Comparison of ENCODE assay signal across 1 cellular context in the genomic region with DNA sequence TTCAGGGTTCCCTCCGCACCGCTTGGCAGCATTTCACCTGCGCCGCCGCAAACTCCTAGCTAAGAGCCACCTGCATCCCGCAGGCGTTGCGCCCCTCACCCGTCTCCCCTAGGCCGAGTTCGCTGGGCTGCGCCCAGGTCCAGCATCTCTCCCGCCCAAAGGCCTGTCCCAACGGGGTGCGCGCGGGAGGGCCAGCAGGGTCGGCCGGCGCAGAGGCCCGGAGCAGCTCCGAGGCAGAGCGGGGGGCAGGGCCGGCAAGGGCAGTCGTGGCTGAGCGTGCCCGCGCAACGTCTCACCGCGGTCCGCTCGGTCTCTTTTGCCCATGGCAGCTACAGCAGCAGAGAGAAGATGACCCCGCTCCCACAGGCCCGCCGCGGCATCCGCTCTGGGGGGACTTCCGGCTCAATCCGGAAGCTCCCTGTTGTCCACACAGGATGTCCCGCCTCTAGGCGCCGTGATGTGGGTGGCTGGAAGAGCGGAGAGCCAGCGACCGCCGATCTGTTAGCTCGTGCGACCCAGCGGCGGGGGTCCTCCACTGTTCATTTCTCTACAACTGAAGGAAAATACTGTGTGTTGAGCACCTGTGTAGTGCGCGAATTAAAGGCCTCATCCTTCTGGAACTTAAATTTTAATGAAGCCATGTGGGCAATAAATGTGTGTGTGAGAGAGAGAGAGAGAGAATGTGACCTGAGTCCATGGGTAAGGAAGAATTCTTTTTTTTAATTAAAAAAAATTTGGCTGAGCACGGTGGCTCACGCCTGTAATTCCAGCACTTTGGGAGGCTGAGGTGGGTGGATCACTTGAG.
A peak's percentile ranks its signal among the peaks of the same experiment; 100 is the strongest.
TF ChIP-seq lines count a peak whose summit lies in the region.

A gene (minus strand): TSS at position 387 of the 805 bp plus-strand sequence. CDS start 63 bp downstream, at position 324.

TF ChIP-seq in GM12878, 131 proteins besides CTCF, POLR2A, EP300 and RAD21 (continued from another document and continues in another):
- TF ChIP-seq, protein P1, sequence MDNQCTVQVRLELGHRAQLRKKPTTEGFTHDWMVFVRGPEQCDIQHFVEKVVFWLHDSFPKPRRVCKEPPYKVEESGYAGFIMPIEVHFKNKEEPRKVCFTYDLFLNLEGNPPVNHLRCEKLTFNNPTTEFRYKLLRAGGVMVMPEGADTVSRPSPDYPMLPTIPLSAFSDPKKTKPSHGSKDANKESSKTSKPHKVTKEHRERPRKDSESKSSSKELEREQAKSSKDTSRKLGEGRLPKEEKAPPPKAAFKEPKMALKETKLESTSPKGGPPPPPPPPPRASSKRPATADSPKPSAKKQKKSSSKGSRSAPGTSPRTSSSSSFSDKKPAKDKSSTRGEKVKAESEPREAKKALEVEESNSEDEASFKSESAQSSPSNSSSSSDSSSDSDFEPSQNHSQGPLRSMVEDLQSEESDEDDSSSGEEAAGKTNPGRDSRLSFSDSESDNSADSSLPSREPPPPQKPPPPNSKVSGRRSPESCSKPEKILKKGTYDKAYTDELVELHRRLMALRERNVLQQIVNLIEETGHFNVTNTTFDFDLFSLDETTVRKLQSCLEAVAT (IDR thresholded peaks at IDR 0.05) = peak; percentile 61; the same call in 1 of the 2 replicates
- TF ChIP-seq, protein P2, sequence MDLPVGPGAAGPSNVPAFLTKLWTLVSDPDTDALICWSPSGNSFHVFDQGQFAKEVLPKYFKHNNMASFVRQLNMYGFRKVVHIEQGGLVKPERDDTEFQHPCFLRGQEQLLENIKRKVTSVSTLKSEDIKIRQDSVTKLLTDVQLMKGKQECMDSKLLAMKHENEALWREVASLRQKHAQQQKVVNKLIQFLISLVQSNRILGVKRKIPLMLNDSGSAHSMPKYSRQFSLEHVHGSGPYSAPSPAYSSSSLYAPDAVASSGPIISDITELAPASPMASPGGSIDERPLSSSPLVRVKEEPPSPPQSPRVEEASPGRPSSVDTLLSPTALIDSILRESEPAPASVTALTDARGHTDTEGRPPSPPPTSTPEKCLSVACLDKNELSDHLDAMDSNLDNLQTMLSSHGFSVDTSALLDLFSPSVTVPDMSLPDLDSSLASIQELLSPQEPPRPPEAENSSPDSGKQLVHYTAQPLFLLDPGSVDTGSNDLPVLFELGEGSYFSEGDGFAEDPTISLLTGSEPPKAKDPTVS (IDR thresholded peaks at IDR 0.05; ENCODE audit: low read depth, low read length) = no peak
- peak; percentile 44; the same call in 1 of the 2 replicates for TF ChIP-seq CHD2 (IDR thresholded peaks at IDR 0.05; ENCODE audit: borderline replicate concordance, low read depth, low read length)
- TF ChIP-seq SMAD5 (IDR thresholded peaks at IDR 0.05; ENCODE audit: low read depth) = peak; percentile 90
- TF ChIP-seq GABPA (IDR thresholded peaks at IDR 0.05; ENCODE audit: low read depth) = peak; percentile 96
- TF ChIP-seq PML (IDR thresholded peaks at IDR 0.05; ENCODE audit: low read length) = peak; percentile 90
- peak; percentile 81 for TF ChIP-seq NR2F1 (conservative IDR thresholded peaks at IDR 0.05)
- 0 out of 2 replicates have a peak, but pooled peaks have one; percentile 7 for TF ChIP-seq CREM (IDR thresholded peaks at IDR 0.05; ENCODE audit: low read depth)
- no peak for TF ChIP-seq SUPT20H (IDR thresholded peaks at IDR 0.05; ENCODE audit: borderline replicate concordance, control insufficient read depth, low read depth, low read length)
- TF ChIP-seq FOXK2 (IDR thresholded peaks at IDR 0.05) = peak; percentile 13; the same call in 1 of the 2 replicates
- 0 out of 2 replicates have a peak, but pooled peaks have one; percentile 29 for TF ChIP-seq ATF7 (IDR thresholded peaks at IDR 0.05; ENCODE audit: low read depth)
- TF ChIP-seq NR2C2 (IDR thresholded peaks at IDR 0.05; ENCODE audit: borderline replicate concordance, control insufficient read depth, insufficient read length, low read depth) = no peak
- 0 out of 2 replicates have a peak, but pooled peaks have one; percentile 20 for TF ChIP-seq SREBF2 (IDR thresholded peaks at IDR 0.05; ENCODE audit: low read length)
- 0 out of 2 replicates have a peak, but pooled peaks have one; percentile 65 for TF ChIP-seq ASH2L (IDR thresholded peaks at IDR 0.05; ENCODE audit: borderline replicate concordance, low read depth)
- TF ChIP-seq IKZF1 (conservative IDR thresholded peaks at IDR 0.05) = peak; percentile 68
- peak; percentile 93 for TF ChIP-seq POLR2AphosphoS5 (IDR thresholded peaks at IDR 0.05; ENCODE audit: low read length)
- no peak for TF ChIP-seq WRNIP1 (IDR thresholded peaks at IDR 0.05; ENCODE audit: borderline replicate concordance, low read depth, low read length)
- TF ChIP-seq MEF2A (IDR thresholded peaks at IDR 0.05; ENCODE audit: insufficient read depth, low read depth, low read length) = 0 out of 2 replicates have a peak, but pooled peaks have one; percentile 26
- peak; percentile 5; the same call in 1 of the 2 replicates for TF ChIP-seq JUND (IDR thresholded peaks at IDR 0.05; ENCODE audit: low read depth, low read length)
- peak; percentile 84 for TF ChIP-seq POLR2AphosphoS2 (IDR thresholded peaks at IDR 0.05; ENCODE audit: low read depth, low read length)
- TF ChIP-seq NR2C1 (IDR thresholded peaks at IDR 0.05) = peak; percentile 57; the same call in 1 of the 2 replicates
- peak; percentile 45; the same call in 1 of the 2 replicates for TF ChIP-seq TBL1XR1 (IDR thresholded peaks at IDR 0.05; ENCODE audit: low read depth, low read length)
- TF ChIP-seq SRF (IDR thresholded peaks at IDR 0.05; ENCODE audit: low read depth in 2 of 2, low read length in 2 of 2) = 0 out of 4 replicates have a peak, but pooled peaks of 1 of the 2 experiments have one; percentile 50
- TF ChIP-seq NRF1 (conservative IDR thresholded peaks at IDR 0.05; ENCODE audit: low read depth, low read length) = no peak
- TF ChIP-seq EGR1 (IDR thresholded peaks at IDR 0.05; ENCODE audit: borderline replicate concordance in 1 of 2, low read depth in 2 of 2, low read length in 2 of 2) = peak in 1 of 2 experiments; percentile 74; a peak in 2 of 3 replicates
- TF ChIP-seq BHLHE40 (IDR thresholded peaks at IDR 0.05; ENCODE audit: borderline replicate concordance in 1 of 2, low read depth in 2 of 2, low read length in 1 of 2) = peak; percentile 56 to 81; a peak in 3 of 4 replicates
- TF ChIP-seq CBX5 (IDR thresholded peaks at IDR 0.05; ENCODE audit: low read depth) = no peak
- TF ChIP-seq, protein P3, sequence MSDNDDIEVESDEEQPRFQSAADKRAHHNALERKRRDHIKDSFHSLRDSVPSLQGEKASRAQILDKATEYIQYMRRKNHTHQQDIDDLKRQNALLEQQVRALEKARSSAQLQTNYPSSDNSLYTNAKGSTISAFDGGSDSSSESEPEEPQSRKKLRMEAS (IDR thresholded peaks at IDR 0.05; ENCODE audit: low read depth, low read length) = peak; percentile 62; the same call in 1 of the 2 replicates
- peak; percentile 93; the same call in 1 of the 2 replicates for TF ChIP-seq RB1 (IDR thresholded peaks at IDR 0.05; ENCODE audit: borderline replicate concordance)
- peak; percentile 54 for TF ChIP-seq DPF2 (IDR thresholded peaks at IDR 0.05)
- 0 out of 2 replicates have a peak, but pooled peaks have one; percentile 63 for TF ChIP-seq MXI1 (IDR thresholded peaks at IDR 0.05; ENCODE audit: low read depth, low read length)
- peak; percentile 79; the same call in 1 of the 2 replicates for TF ChIP-seq LARP7 (IDR thresholded peaks at IDR 0.05)
- TF ChIP-seq, protein P4, sequence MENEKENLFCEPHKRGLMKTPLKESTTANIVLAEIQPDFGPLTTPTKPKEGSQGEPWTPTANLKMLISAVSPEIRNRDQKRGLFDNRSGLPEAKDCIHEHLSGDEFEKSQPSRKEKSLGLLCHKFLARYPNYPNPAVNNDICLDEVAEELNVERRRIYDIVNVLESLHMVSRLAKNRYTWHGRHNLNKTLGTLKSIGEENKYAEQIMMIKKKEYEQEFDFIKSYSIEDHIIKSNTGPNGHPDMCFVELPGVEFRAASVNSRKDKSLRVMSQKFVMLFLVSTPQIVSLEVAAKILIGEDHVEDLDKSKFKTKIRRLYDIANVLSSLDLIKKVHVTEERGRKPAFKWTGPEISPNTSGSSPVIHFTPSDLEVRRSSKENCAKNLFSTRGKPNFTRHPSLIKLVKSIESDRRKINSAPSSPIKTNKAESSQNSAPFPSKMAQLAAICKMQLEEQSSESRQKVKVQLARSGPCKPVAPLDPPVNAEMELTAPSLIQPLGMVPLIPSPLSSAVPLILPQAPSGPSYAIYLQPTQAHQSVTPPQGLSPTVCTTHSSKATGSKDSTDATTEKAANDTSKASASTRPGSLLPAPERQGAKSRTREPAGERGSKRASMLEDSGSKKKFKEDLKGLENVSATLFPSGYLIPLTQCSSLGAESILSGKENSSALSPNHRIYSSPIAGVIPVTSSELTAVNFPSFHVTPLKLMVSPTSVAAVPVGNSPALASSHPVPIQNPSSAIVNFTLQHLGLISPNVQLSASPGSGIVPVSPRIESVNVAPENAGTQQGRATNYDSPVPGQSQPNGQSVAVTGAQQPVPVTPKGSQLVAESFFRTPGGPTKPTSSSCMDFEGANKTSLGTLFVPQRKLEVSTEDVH (IDR thresholded peaks at IDR 0.05; ENCODE audit: low read depth, partially characterized antibody) = peak; percentile 41
- TF ChIP-seq CREB1 (IDR thresholded peaks at IDR 0.05; ENCODE audit: low read depth) = peak; percentile 63; the same call in 1 of the 2 replicates
- TF ChIP-seq SIN3A (IDR thresholded peaks at IDR 0.05; ENCODE audit: low read depth, low read length) = peak; percentile 65; the same call in 1 of the 2 replicates
- TF ChIP-seq KLF5 (IDR thresholded peaks at IDR 0.05; ENCODE audit: partially characterized antibody) = peak; percentile 58
- peak; percentile 39; the same call in 1 of the 2 replicates for TF ChIP-seq MTA3 (IDR thresholded peaks at IDR 0.05; ENCODE audit: borderline replicate concordance, low read length)
- TF ChIP-seq IKZF2 (IDR thresholded peaks at IDR 0.05) = 0 out of 4 replicates have a peak, but pooled peaks of 1 of the 2 experiments have one; percentile 17
- TF ChIP-seq GATAD2B (conservative IDR thresholded peaks at IDR 0.05; ENCODE audit: low read depth) = peak; percentile 70; the same call in 1 of the 2 replicates
- TF ChIP-seq, protein P5, sequence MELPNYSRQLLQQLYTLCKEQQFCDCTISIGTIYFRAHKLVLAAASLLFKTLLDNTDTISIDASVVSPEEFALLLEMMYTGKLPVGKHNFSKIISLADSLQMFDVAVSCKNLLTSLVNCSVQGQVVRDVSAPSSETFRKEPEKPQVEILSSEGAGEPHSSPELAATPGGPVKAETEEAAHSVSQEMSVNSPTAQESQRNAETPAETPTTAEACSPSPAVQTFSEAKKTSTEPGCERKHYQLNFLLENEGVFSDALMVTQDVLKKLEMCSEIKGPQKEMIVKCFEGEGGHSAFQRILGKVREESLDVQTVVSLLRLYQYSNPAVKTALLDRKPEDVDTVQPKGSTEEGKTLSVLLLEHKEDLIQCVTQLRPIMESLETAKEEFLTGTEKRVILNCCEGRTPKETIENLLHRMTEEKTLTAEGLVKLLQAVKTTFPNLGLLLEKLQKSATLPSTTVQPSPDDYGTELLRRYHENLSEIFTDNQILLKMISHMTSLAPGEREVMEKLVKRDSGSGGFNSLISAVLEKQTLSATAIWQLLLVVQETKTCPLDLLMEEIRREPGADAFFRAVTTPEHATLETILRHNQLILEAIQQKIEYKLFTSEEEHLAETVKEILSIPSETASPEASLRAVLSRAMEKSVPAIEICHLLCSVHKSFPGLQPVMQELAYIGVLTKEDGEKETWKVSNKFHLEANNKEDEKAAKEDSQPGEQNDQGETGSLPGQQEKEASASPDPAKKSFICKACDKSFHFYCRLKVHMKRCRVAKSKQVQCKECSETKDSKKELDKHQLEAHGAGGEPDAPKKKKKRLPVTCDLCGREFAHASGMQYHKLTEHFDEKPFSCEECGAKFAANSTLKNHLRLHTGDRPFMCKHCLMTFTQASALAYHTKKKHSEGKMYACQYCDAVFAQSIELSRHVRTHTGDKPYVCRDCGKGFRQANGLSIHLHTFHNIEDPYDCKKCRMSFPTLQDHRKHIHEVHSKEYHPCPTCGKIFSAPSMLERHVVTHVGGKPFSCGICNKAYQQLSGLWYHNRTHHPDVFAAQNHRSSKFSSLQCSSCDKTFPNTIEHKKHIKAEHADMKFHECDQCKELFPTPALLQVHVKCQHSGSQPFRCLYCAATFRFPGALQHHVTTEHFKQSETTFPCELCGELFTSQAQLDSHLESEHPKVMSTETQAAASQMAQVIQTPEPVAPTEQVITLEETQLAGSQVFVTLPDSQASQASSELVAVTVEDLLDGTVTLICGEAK (IDR thresholded peaks at IDR 0.05; ENCODE audit: borderline replicate concordance) = peak; percentile 92
- TF ChIP-seq HCFC1 (IDR thresholded peaks at IDR 0.05; ENCODE audit: low read length) = peak; percentile 32; the same call in 1 of the 2 replicates
- TF ChIP-seq, protein P6, sequence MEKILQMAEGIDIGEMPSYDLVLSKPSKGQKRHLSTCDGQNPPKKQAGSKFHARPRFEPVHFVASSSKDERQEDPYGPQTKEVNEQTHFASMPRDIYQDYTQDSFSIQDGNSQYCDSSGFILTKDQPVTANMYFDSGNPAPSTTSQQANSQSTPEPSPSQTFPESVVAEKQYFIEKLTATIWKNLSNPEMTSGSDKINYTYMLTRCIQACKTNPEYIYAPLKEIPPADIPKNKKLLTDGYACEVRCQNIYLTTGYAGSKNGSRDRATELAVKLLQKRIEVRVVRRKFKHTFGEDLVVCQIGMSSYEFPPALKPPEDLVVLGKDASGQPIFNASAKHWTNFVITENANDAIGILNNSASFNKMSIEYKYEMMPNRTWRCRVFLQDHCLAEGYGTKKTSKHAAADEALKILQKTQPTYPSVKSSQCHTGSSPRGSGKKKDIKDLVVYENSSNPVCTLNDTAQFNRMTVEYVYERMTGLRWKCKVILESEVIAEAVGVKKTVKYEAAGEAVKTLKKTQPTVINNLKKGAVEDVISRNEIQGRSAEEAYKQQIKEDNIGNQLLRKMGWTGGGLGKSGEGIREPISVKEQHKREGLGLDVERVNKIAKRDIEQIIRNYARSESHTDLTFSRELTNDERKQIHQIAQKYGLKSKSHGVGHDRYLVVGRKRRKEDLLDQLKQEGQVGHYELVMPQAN (conservative IDR thresholded peaks at IDR 0.05) = peak; percentile 76; the same call in 1 of the 2 replicates
- peak; percentile 52 for TF ChIP-seq RUNX3 (IDR thresholded peaks at IDR 0.05; ENCODE audit: low read length)
- TF ChIP-seq PAX5 (IDR thresholded peaks at IDR 0.05; ENCODE audit: borderline replicate concordance, low read depth, low read length) = no peak
- TF ChIP-seq, protein P7, sequence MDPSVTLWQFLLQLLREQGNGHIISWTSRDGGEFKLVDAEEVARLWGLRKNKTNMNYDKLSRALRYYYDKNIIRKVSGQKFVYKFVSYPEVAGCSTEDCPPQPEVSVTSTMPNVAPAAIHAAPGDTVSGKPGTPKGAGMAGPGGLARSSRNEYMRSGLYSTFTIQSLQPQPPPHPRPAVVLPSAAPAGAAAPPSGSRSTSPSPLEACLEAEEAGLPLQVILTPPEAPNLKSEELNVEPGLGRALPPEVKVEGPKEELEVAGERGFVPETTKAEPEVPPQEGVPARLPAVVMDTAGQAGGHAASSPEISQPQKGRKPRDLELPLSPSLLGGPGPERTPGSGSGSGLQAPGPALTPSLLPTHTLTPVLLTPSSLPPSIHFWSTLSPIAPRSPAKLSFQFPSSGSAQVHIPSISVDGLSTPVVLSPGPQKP (IDR thresholded peaks at IDR 0.05; ENCODE audit: low read depth, low read length) = peak; percentile 74
- no peak for TF ChIP-seq NFIC (IDR thresholded peaks at IDR 0.05; ENCODE audit: low read depth, low read length)
